Comparison of ENCODE assay signal across 8 cellular contexts in genomic region chrX:51420610-51421009, GRCh38.
DNase-seq lines count a peak whose midpoint lies in the region; FAIRE-seq and TF ChIP-seq lines count a peak whose summit lies in the region.

No MANE protein-coding gene starts in this region.

- TF ChIP-seq CTCF in neural cell (IDR thresholded peaks at IDR 0.05; ENCODE audit: poor library complexity, severe bottlenecking): peak; percentile 69
- no peak for TF ChIP-seq CTCF in lower leg skin (IDR thresholded peaks at IDR 0.05)

- peak; percentile 20 for DNase-seq in NCI-H146 (lab: John Stamatoyannopoulos, UW)
- DNase-seq in NCI-H146 treated with DMSO at 0.1 percent for 48 hours (lab: John Stamatoyannopoulos, UW; ENCODE audit: unreplicated experiment): no peak
- DNase-seq in GM19239 (ENCODE audit: insufficient read length, low spot score): no peak
- DNase-seq in RPMI7951 (ENCODE audit: low read depth): peak; percentile 37
- DNase-seq in effector CD4-positive, alpha-beta T cell: peak; percentile 33
- no peak for DNase-seq in activated CD4-positive, CD25-positive, alpha-beta regulatory T cell (lab: John Stamatoyannopoulos, UW)
- DNase-seq in lower leg skin (ENCODE audit: low spot score in 2 of 2): no peak

- no peaks in the 10 kb centered on the region for H4K20me1 ChIP-seq in neural cell (ENCODE audit: insufficient read depth)

- H3K27ac ChIP-seq in neural cell (ENCODE audit: low read length): no peak overlapping the region

- no peak overlapping the region for H3K4me2 ChIP-seq in neural cell (ENCODE audit: low read length)

- peak; percentile 59 for FAIRE-seq in GM19239 (lab: Jason Lieb, UNC)

- TF ChIP-seq RAD21 in neural cell (conservative IDR thresholded peaks at IDR 0.05): peak; percentile 59

- no peak for TF ChIP-seq EP300 in neural cell (conservative IDR thresholded peaks at IDR 0.05; ENCODE audit: poor library complexity, severe bottlenecking)

- no peak overlapping the region for H2AFZ ChIP-seq in neural cell (ENCODE audit: low read depth, low read length)

- H3K9me3 ChIP-seq in neural cell (ENCODE audit: low read length): no peaks in the 10 kb centered on the region

- no peaks in the 10 kb centered on the region for H3K27me3 ChIP-seq in neural cell (ENCODE audit: insufficient read depth, low read depth, low read length)

- H3K9ac ChIP-seq in neural cell (ENCODE audit: low read length): no peak overlapping the region

- 2 to 11% methylated on average over 5 of the region's 5 CpGs for WGBS in lower leg skin, 2 donors

- H3K4me3 ChIP-seq in neural cell (ENCODE audit: low read length) (no peak overlapping the region), lower leg skin (ENCODE audit: low read depth, poor library complexity, severe bottlenecking) (no peak overlapping the region)

- no peaks in the 10 kb centered on the region for H3K36me3 ChIP-seq in neural cell (ENCODE audit: insufficient read depth, low read length)

- no peak for TF ChIP-seq POLR2A in lower leg skin (IDR thresholded peaks at IDR 0.05)

- intact Hi-C loops in lower leg skin (cut with DNase I; ENCODE audit: low total_unique reads): no loop called here

- no peaks in the 10 kb centered on the region for H3K9me2 ChIP-seq in neural cell (ENCODE audit: insufficient read depth, low read length)

- H3K79me2 ChIP-seq in neural cell (replicated peaks; ENCODE audit: insufficient read depth, low read length): no peaks in the 10 kb centered on the region

- no peaks in the 10 kb centered on the region for H3F3A ChIP-seq in neural cell (ENCODE audit: insufficient read depth, low read length, poor library complexity, severe bottlenecking)

TF ChIP-seq in neural cell, 6 proteins besides CTCF, POLR2A, EP300 and RAD21:
- TF ChIP-seq SMC3 (conservative IDR thresholded peaks at IDR 0.05; ENCODE audit: poor library complexity) (peak; percentile 68), EZH2 (IDR thresholded peaks at IDR 0.05; ENCODE audit: borderline replicate concordance, insufficient read depth, low read length, poor library complexity, severe bottlenecking) (no peak), TAF1 (IDR thresholded peaks at IDR 0.05; ENCODE audit: low read depth) (no peak), REST (IDR thresholded peaks at IDR 0.05; ENCODE audit: borderline replicate concordance) (no peak), POLR2AphosphoS5 (IDR thresholded peaks at IDR 0.05) (no peak)

Comparison
In these comparisons a context has a peak if more than half of its experiments do, and no peak if none do; other contexts are left out.
1. DNase-seq: peak in NCI-H146 (single experiment), RPMI7951 (single experiment) and effector CD4-positive, alpha-beta T cell (single experiment); none in NCI-H146 treated with DMSO at 0.1 percent for 48 hours (single experiment), GM19239 (single experiment), activated CD4-positive, CD25-positive, alpha-beta regulatory T cell (0 of 4) and lower leg skin (0 of 2).